Comparison of ENCODE assay signal across 11 cellular contexts in genomic region chr6:32462609-32463008, GRCh38. TPM values are rescaled to one million over a fixed set of nuclear protein-coding genes. Genes with fewer than 3 reads are reported as not detected.
DNase-seq lines count a peak whose midpoint lies in the region; ATAC-seq and TF ChIP-seq lines count a peak whose summit lies in the region.
"Had no signal": no experiment of that assay in that cellular context is flagged by ENCODE, and none has a peak within 500 bp of the region (broad histone marks: within the 10 kb centered on the region; RNA-seq: fewer than 3 reads in every experiment).

No MANE protein-coding gene starts in this region.

- H3K4me1 Mint-ChIP-seq in naive B cell = peaks cover 14 to 15% (median 15%) of the 10 kb centered on the region in 3 donors
- no peaks in the 10 kb centered on the region for H3K4me1 Mint-ChIP-seq in Calu3 (ENCODE audit: low read depth, unreplicated experiment)

- TF ChIP-seq CTCF in Calu3 (IDR thresholded peaks at IDR 0.05; ENCODE audit: unreplicated experiment) (no peak), WERI-Rb-1 (IDR thresholded peaks at IDR 0.05; ENCODE audit: low read depth, low read length) (no peak)

- H3K27me3 ChIP-seq in WERI-Rb-1 (ENCODE audit: insufficient read depth, low read depth, severe bottlenecking) = peaks cover 66% of the 10 kb centered on the region

- peaks cover 0 to 18% (median 6%) of the 10 kb centered on the region in 3 donors for H3K27me3 Mint-ChIP-seq in naive B cell
- H3K27me3 Mint-ChIP-seq in Calu3 (ENCODE audit: unreplicated experiment) = peaks cover 53% of the 10 kb centered on the region

- H3K36me3 ChIP-seq in WERI-Rb-1 = no peaks in the 10 kb centered on the region

- ATAC-seq in GM18499 (IDR thresholded peaks at IDR 0.05; ENCODE audit: insufficient read depth, unreplicated experiment) = peak; percentile 58
- ATAC-seq in GM21390 (IDR thresholded peaks at IDR 0.05; ENCODE audit: unreplicated experiment) = peak; percentile 83
- ATAC-seq in naive B cell (ENCODE audit: low read depth in 2 of 2) = peak; percentile 23 to 41

- peaks cover 3% of the 10 kb centered on the region for H3K9me3 ChIP-seq in WERI-Rb-1 (ENCODE audit: severe bottlenecking)

- H3K4me3 Mint-ChIP-seq in naive B cell = no peak overlapping the region
- H3K4me3 Mint-ChIP-seq in Calu3 (ENCODE audit: low read depth, unreplicated experiment) = no peak overlapping the region
- H3K4me3 Mint-ChIP-seq: nephron progenitor cell had no signal

- H3K9me3 Mint-ChIP-seq in naive B cell (peaks cover 9 to 24% (median 15%) of the 10 kb centered on the region in 7 donors), Calu3 (ENCODE audit: low read depth, unreplicated experiment) (peaks cover 10% of the 10 kb centered on the region)

- intact Hi-C loops in Calu3 (cut with micrococcal nuclease; ENCODE audit: unreplicated experiment) = no loop called here

- BruUV-seq in Calu3 (replicated peaks; lab: Mats Ljungman, UMichigan) = no TSS peak

- H3K36me3 Mint-ChIP-seq in naive B cell = peaks cover 0 to 17% of the 10 kb centered on the region in 2 donors
- H3K36me3 Mint-ChIP-seq in Calu3 (ENCODE audit: insufficient read depth, unreplicated experiment) = no peaks in the 10 kb centered on the region

- H3K27ac ChIP-seq in WERI-Rb-1 = no peak overlapping the region

- CTCF ChIA-PET in Calu3 (lab: Charles Lee) = interaction anchor here (1.6 kb wide), 1 partner anchor 229 kb away, joined by 5 read pairs; no protein-coding TSS in a partner anchor

- no peak overlapping the region for H3K4me3 ChIP-seq in WERI-Rb-1 (ENCODE audit: low read depth, low read length)

- DNase-seq in KBM-7 (peak; percentile 20), naive B cell (no peak), NCI-H128 (lab: John Stamatoyannopoulos, UW; ENCODE audit: unreplicated experiment) (no peak), Calu3 (no peak), WERI-Rb-1 (no peak), NCI-H774 (lab: John Stamatoyannopoulos, UW) (no peak)
- DNase-seq: NCI-H1694 treated with DMSO at 0.1 percent for 48 hours, nephron progenitor cell had no signal

- in situ Hi-C loops in KBM-7 (cut with MboI; ENCODE audit: low pct_unique_long_range_greater_than_20kb, low sequenced_read_pairs) = no loop called here

- H3K27ac Mint-ChIP-seq in naive B cell = peak overlapping the region in 1 of 6 donors; percentile 44
- no peak overlapping the region for H3K27ac Mint-ChIP-seq in Calu3 (ENCODE audit: unreplicated experiment)
- H3K27ac Mint-ChIP-seq: nephron progenitor cell had no signal

RNA-seq across cellular contexts. Expression of gene HLA-DRA, which starts 22.9 kb away (rescaled TPM):
- polyA plus RNA-seq in naive B cell (ENCODE audit: low read depth in 6 of 6) = over 10,000 TPM; 10,549 to 17,877 (median 15,091) TPM
- total RNA-seq in Calu3 (2022) = 173 and 283 TPM in 2 replicates

RNA-seq across cellular contexts. Expression of gene BTNL2, which starts 55.6 kb away (rescaled TPM):
- not detected for polyA plus RNA-seq in naive B cell (ENCODE audit: low read depth in 6 of 6)
- not detected in 2 replicates for total RNA-seq in Calu3 (2022)
- total RNA-seq: T-helper 1 cell treated with Interleukin-12 subunit alpha and Interleukin-12 subunit beta and Interleukin-4 antibody, amounts not matched to agents 30 ng/mL and 1 ng/mL, for 36 hours had no signal

Comparison
In these comparisons a context has a peak if more than half of its experiments do, and no peak if none do; other contexts are left out.
1. ATAC-seq: peak in every context shown above with its lines; median percentile 83 in GM21390; 58 in GM18499; 32 in naive B cell.